Comparison of ENCODE assay signal across 25 cellular contexts in genomic region chr19:19028526-19028925, GRCh38.
"Had no signal": no experiment of that assay in that cellular context is flagged by ENCODE, and none has a peak within 500 bp of the region (broad histone marks: within the 10 kb centered on the region; RNA-seq: fewer than 3 reads in every experiment).

No MANE protein-coding gene starts in this region.

- H3K27ac Mint-ChIP-seq: mesothelial cell of epicardium, natural killer cell had no signal

- H3K27me3 Mint-ChIP-seq: naive B cell; stimulated activated naive B cell treated with anti-CD40 and anti-IgM and Interleukin-4, amounts not matched to agents 10 μg/mL and 1 μg/mL and 100 μg/mL, for 72 hours had no signal

- H3K4me1 ChIP-seq: parathyroid adenoma had no signal

- H3K9me3 ChIP-seq: left ventricle myocardium inferior, psoas muscle, right atrium auricular region, right lobe of liver, stomach, testis, thyroid gland, transverse colon, upper lobe of left lung, vagina had no signal

- ATAC-seq: natural killer cell; psoas muscle; right lobe of liver; stimulated activated naive B cell treated with anti-CD40 and anti-IgM and Interleukin-4, amounts not matched to agents 10 μg/mL and 1 μg/mL and 100 μg/mL, for 72 hours; stimulated activated naive CD8-positive, alpha-beta T cell treated with anti-CD3 and anti-CD28 coated beads, Interleukin-15, Interleukin-2, amounts not matched to agents 100 U/mL and 50 U/mL, for 24 hours had no signal

- H3K27ac ChIP-seq: hepatocyte, left ventricle myocardium inferior, parathyroid adenoma, psoas muscle, right atrium auricular region, right lobe of liver, stomach, testis, transverse colon, upper lobe of left lung, vagina had no signal

- H3K4me3 ChIP-seq: hepatocyte, left ventricle myocardium inferior, lung, psoas muscle, right atrium auricular region, right lobe of liver, smooth muscle cell, stomach, testis, thyroid gland, transverse colon, upper lobe of left lung, vagina had no signal

- H3K9ac ChIP-seq: parathyroid adenoma had no signal

- H3K4me3 Mint-ChIP-seq: mesothelial cell of epicardium; stimulated activated naive B cell treated with anti-CD40 and anti-IgM and Interleukin-4, amounts not matched to agents 10 μg/mL and 1 μg/mL and 100 μg/mL, for 72 hours had no signal

- DNase-seq: islet precursor cell; left ventricle myocardium inferior; mesendoderm; naive B cell; natural killer cell; psoas muscle; right lobe of liver; stimulated activated CD4-positive, alpha-beta T cell treated with anti-CD3 and anti-CD28 coated beads, Interleukin-1b, Interleukin-23, amount 100 ng/mL, for 48 hours; stimulated activated CD4-positive, alpha-beta T cell treated with anti-CD3 and anti-CD28 coated beads, Interleukin-2, amount 100 ng/mL, for 48 hours; stimulated activated CD4-positive, alpha-beta T cell treated with anti-CD3 and anti-CD28 coated beads, Interleukin-4, amount 100 ng/mL, for 4 hours; stimulated activated CD8-positive, alpha-beta memory T cell treated with anti-CD3 and anti-CD28 coated beads, Interleukin-4, amount 100 ng/mL, for 48 hours; stimulated activated naive B cell treated with anti-CD40 and anti-IgM and Interleukin-4, amounts not matched to agents 10 μg/mL and 1 μg/mL and 100 μg/mL, for 72 hours; stimulated activated naive CD8-positive, alpha-beta T cell treated with anti-CD3 and anti-CD28 coated beads, Interleukin-15, Interleukin-2, amounts not matched to agents 100 U/mL and 50 U/mL, for 24 hours; stomach; testis; thyroid gland; transverse colon; upper lobe of left lung had no signal

- H3K4me2 ChIP-seq: hepatocyte, smooth muscle cell had no signal

- H3K9me3 Mint-ChIP-seq: mesothelial cell of epicardium; naive B cell; natural killer cell; stimulated activated naive B cell treated with anti-CD40 and anti-IgM and Interleukin-4, amounts not matched to agents 10 μg/mL and 1 μg/mL and 100 μg/mL, for 72 hours had no signal

- H3K27me3 ChIP-seq: hepatocyte, right atrium auricular region, right lobe of liver, stomach, testis, thyroid gland, transverse colon, upper lobe of left lung, vagina had no signal
